Comparison of ENCODE assay signal across 32 cellular contexts in genomic region chr11:32392840-32393239, GRCh38. TPM values are rescaled to one million over a fixed set of nuclear protein-coding genes. Genes with fewer than 3 reads are reported as not detected.
"Had no signal": no experiment of that assay in that cellular context is flagged by ENCODE, and none has a peak within 500 bp of the region (broad histone marks: within the 10 kb centered on the region; RNA-seq: fewer than 3 reads in every experiment).

No MANE protein-coding gene starts in this region.

- H3K9ac ChIP-seq: SK-N-SH had no signal

- H3K9me3 Mint-ChIP-seq: activated CD4-positive, alpha-beta T cell treated with anti-CD3 and anti-CD28 coated beads, Interleukin-2, amount 10 ng/mL, durations not matched to agents 24 days and 14 days; activated CD8-positive, alpha-beta T cell treated with anti-CD3 and anti-CD28 coated beads for 36 hours; activated naive CD4-positive, alpha-beta T cell treated with anti-CD3 and anti-CD28 coated beads, Interleukin-2, amount 10 ng/mL, durations not matched to agents 7 days and 5 days; activated naive CD8-positive, alpha-beta T cell treated with anti-CD3 and anti-CD28 coated beads, Interleukin-2, amount 50 U/mL, for 24 hours; activated T-cell treated with anti-CD3 and anti-CD28 coated beads, Interleukin-2, amount 50 U/mL, for 24 hours; T-helper 1 cell treated with Interleukin-12 subunit alpha and Interleukin-12 subunit beta and Interleukin-4 antibody, amounts not matched to agents 30 μg/mL and 1 μg/mL, for 36 hours; T-helper 2 cell treated with Interferon-gamma antibody and Interleukin-4, amounts not matched to agents 5 μg/mL and 100 μg/mL, for 36 hours had no signal

- H3K27me3 Mint-ChIP-seq: activated naive CD8-positive, alpha-beta T cell had no signal

- H3K4me3 Mint-ChIP-seq: activated CD4-positive, alpha-beta T cell treated with anti-CD3 and anti-CD28 coated beads, Interleukin-2, amount 10 ng/mL, durations not matched to agents 24 days and 14 days; activated CD8-positive, alpha-beta T cell treated with anti-CD3 and anti-CD28 coated beads for 36 hours; activated naive CD4-positive, alpha-beta T cell treated with anti-CD3 and anti-CD28 coated beads, Interleukin-2, amount 10 ng/mL, durations not matched to agents 7 days and 5 days; activated naive CD8-positive, alpha-beta T cell; activated naive CD8-positive, alpha-beta T cell treated with anti-CD3 and anti-CD28 coated beads, Interleukin-2, amount 50 U/mL, for 24 hours; activated T-cell treated with anti-CD3 and anti-CD28 coated beads, Interleukin-2, amount 50 U/mL, for 24 hours; T-helper 1 cell treated with Interleukin-12 subunit alpha and Interleukin-12 subunit beta and Interleukin-4 antibody, amounts not matched to agents 30 μg/mL and 1 μg/mL, for 36 hours; T-helper 2 cell treated with Interferon-gamma antibody and Interleukin-4, amounts not matched to agents 5 μg/mL and 100 μg/mL, for 36 hours had no signal

- H3K4me1 ChIP-seq: Peyer's patch, SJSA1 had no signal

- DNase-seq: activated CD4-positive, alpha-beta T cell treated with anti-CD3 and anti-CD28 coated beads, Interleukin-2, amount 10 ng/mL, durations not matched to agents 24 days and 14 days; activated CD4-positive, alpha-beta T cell treated with anti-CD3 and anti-CD28 coated beads, Interleukin-2, amount 50 U/mL, for 4 hours; activated CD8-positive, alpha-beta T cell treated with anti-CD3 and anti-CD28 coated beads for 36 hours; activated effector memory CD4-positive, alpha-beta T cell treated with Interleukin-2 at 50 U/mL for 16 hours; activated naive CD4-positive, alpha-beta T cell treated with anti-CD3 and anti-CD28 coated beads, Interleukin-2, amount 10 ng/mL, durations not matched to agents 7 days and 5 days; activated naive CD8-positive, alpha-beta T cell treated with anti-CD3 and anti-CD28 coated beads, Interleukin-2, amount 50 U/mL, for 24 hours; activated T-cell treated with anti-CD3 and anti-CD28 coated beads, Interleukin-2, amount 50 U/mL, for 24 hours; anterior cingulate cortex; central memory CD4-positive, alpha-beta T cell; Karpas-422; NCI-H1048; NCI-H1105 treated with DMSO at 0.1 percent for 48 hours; NCI-H1436; NCI-H1694; NCI-H1930; NCI-H2081 treated with DMSO at 0.1 percent for 48 hours; NCI-H345; NCI-H524 treated with DMSO at 0.1 percent for 48 hours; NCI-H748 treated with DMSO at 0.1 percent for 48 hours; NK-92 treated with Interleukin-12 subunit alpha and Interleukin-12 subunit beta, amount 100 ng/mL, for 24 hours; PC-3; Peyer's patch; RPMI8226; SHP77 treated with DMSO at 0.1 percent for 48 hours; SK-N-SH had no signal

- H3K4me3 ChIP-seq: MG63, Peyer's patch, SJSA1 had no signal

- H3K36me3 ChIP-seq: brain microvascular endothelial cell, MG63, Peyer's patch, SJSA1 had no signal

- H3K27me3 ChIP-seq: brain microvascular endothelial cell, MG63, Peyer's patch had no signal

- ATAC-seq: activated CD8-positive, alpha-beta T cell treated with anti-CD3 and anti-CD28 coated beads for 36 hours; activated naive CD8-positive, alpha-beta T cell treated with anti-CD3 and anti-CD28 coated beads, Interleukin-2, amount 50 U/mL, for 24 hours; PC-3 had no signal

- H3K4me1 Mint-ChIP-seq: activated CD4-positive, alpha-beta T cell treated with anti-CD3 and anti-CD28 coated beads, Interleukin-2, amount 10 ng/mL, durations not matched to agents 24 days and 14 days; activated naive CD4-positive, alpha-beta T cell treated with anti-CD3 and anti-CD28 coated beads, Interleukin-2, amount 10 ng/mL, durations not matched to agents 7 days and 5 days; activated naive CD8-positive, alpha-beta T cell treated with anti-CD3 and anti-CD28 coated beads, Interleukin-2, amount 50 U/mL, for 24 hours had no signal

- H3K9me3 ChIP-seq: MG63, Peyer's patch, SJSA1, SK-N-SH had no signal

- H3K4me2 ChIP-seq: SK-N-SH had no signal

- H3K27ac ChIP-seq: brain microvascular endothelial cell, Peyer's patch, SJSA1 had no signal

- H3K36me3 Mint-ChIP-seq: activated naive CD4-positive, alpha-beta T cell treated with anti-CD3 and anti-CD28 coated beads, Interleukin-2, amount 10 ng/mL, durations not matched to agents 7 days and 5 days; activated naive CD8-positive, alpha-beta T cell had no signal

RNA-seq across cellular contexts. Expression of gene WT1, which starts 42.5 kb away (rescaled TPM):
- total RNA-seq: activated CD4-positive, alpha-beta T cell treated with anti-CD3 and anti-CD28 coated beads, Interleukin-2, amount 10 ng/mL, durations not matched to agents 24 days and 14 days; activated CD8-positive, alpha-beta T cell treated with anti-CD3 and anti-CD28 coated beads for 36 hours; cerebellum; Peyer's patch; SJSA1 had no signal
